ENCODE assay signal across 20 cellular contexts in genomic region chr16:84917492-84917891, GRCh38.
DNase-seq lines count a peak whose midpoint lies in the region.
"Had no signal": no experiment of that assay in that cellular context is flagged by ENCODE, and none has a peak within 500 bp of the region (broad histone marks: within the 10 kb centered on the region; RNA-seq: fewer than 3 reads in every experiment).

No MANE protein-coding gene starts in this region.

- no peaks in the 10 kb centered on the region for H3K9me3 ChIP-seq in BLaER1
- H3K9me3 ChIP-seq: SJSA1 had no signal

- no peaks in the 10 kb centered on the region for H3K36me3 ChIP-seq in BLaER1
- H3K36me3 ChIP-seq: SJSA1 had no signal

- no peak overlapping the region for H3K4me3 ChIP-seq in BLaER1
- H3K4me3 ChIP-seq: PC-9, SJSA1 had no signal

- 0 out of 2 replicates have a peak, but pooled peaks cover 5% of the 10 kb centered on the region for H4K20me1 ChIP-seq in BLaER1

- no peak overlapping the region for H3K9ac ChIP-seq in BLaER1

- H3K27me3 ChIP-seq in BLaER1, result no peaks in the 10 kb centered on the region

- H3K27ac ChIP-seq in BLaER1, result no peak overlapping the region
- peak overlapping the region; percentile 39 for H3K27ac ChIP-seq in cingulate gyrus (ENCODE audit: low read depth, low read length)
- H3K27ac ChIP-seq: 22Rv1, PC-9, SJSA1 had no signal

- H3K4me1 ChIP-seq in BLaER1, result peaks cover 46% of the 10 kb centered on the region

- peak overlapping the region; percentile 67; the same call in 1 of the 2 replicates for H3K4me2 ChIP-seq in BLaER1
- H3K4me2 ChIP-seq: PC-9 had no signal

- DNase-seq in NCI-H2171 treated with DMSO at 0.1 percent for 48 hours (lab: John Stamatoyannopoulos, UW) (peak; percentile 14), NCI-H2171 (lab: John Stamatoyannopoulos, UW) (no peak), occipital lobe (lab: John Stamatoyannopoulos, UW) (peak; percentile 41), NCI-H2227 treated with DMSO at 0.1 percent for 48 hours (lab: John Stamatoyannopoulos, UW) (no peak), NK-92 (lab: John Stamatoyannopoulos, UW; ENCODE audit: unreplicated experiment) (no peak)
- no peak for DNase-seq in activated CD4-positive, CD25-positive, alpha-beta regulatory T cell treated with anti-CD3 and anti-CD28 coated beads, Interleukin-2, amount 50 U/mL, for 72 hours
- DNase-seq: DMS153, DND-41, KBM-7, MV-4-11, NCI-H1105, NCI-H1436 treated with DMSO at 0.1 percent for 48 hours, NCI-H1930, NCI-H2107, NCI-H748 treated with DMSO at 0.1 percent for 48 hours, PC-9 had no signal

Comparison
In these comparisons a context has a peak if more than half of its experiments do, and no peak if none do; other contexts are left out.
1. DNase-seq: peak in NCI-H2171 treated with DMSO at 0.1 percent for 48 hours (single experiment) and occipital lobe (single experiment); none in NCI-H2171 (single experiment), NCI-H2227 treated with DMSO at 0.1 percent for 48 hours (single experiment), activated CD4-positive, CD25-positive, alpha-beta regulatory T cell treated with anti-CD3 and anti-CD28 coated beads, Interleukin-2, amount 50 U/mL, for 72 hours (single experiment) and NK-92 (single experiment).